In genomic region chr9:66939878-66940830, GRCh38 we compare ENCODE assay signal across 18 cellular contexts. TPM values are rescaled to one million over a fixed set of nuclear protein-coding genes. Genes with fewer than 3 reads are reported as not detected.
"Had no signal": no experiment of that assay in that cellular context is flagged by ENCODE, and none has a peak within 500 bp of the region (broad histone marks: within the 10 kb centered on the region; RNA-seq: fewer than 3 reads in every experiment).

No MANE protein-coding gene starts in this region.

RNA-seq across cellular contexts. Expression of gene ZNF658, which starts 39.6 kb away (rescaled TPM):
- total RNA-seq: ascending aorta had no signal

RNA-seq across cellular contexts. Expression of gene SPATA31A3, which starts 52.2 kb away (rescaled TPM):
- total RNA-seq: activated B cell treated with CpG ODN at 0.5 μM for 24 hours; activated CD4-positive, alpha-beta memory T cell treated with anti-CD3 and anti-CD28 coated beads for 36 hours; activated CD4-positive, alpha-beta T cell treated with anti-CD3 and anti-CD28 coated beads, Interleukin-2, amount 10 ng/mL, durations not matched to agents 24 days and 14 days; activated CD8-positive, alpha-beta memory T cell treated with anti-CD3 and anti-CD28 coated beads for 36 hours; activated CD8-positive, alpha-beta T cell treated with anti-CD3 and anti-CD28 coated beads for 36 hours; activated naive CD4-positive, alpha-beta T cell treated with anti-CD3 and anti-CD28 coated beads for 36 hours; activated naive CD4-positive, alpha-beta T cell treated with anti-CD3 and anti-CD28 coated beads, Interleukin-2, amount 50 U/mL, for 72 hours; activated naive CD8-positive, alpha-beta T cell treated with anti-CD3 and anti-CD28 coated beads for 36 hours; activated T-cell treated with anti-CD3 and anti-CD28 coated beads, Interleukin-2, amount 50 U/mL, for 4 hours; activated T-cell treated with anti-CD3 and anti-CD28 coated beads, Interleukin-2, amount 50 U/mL, for 72 hours; activated T-helper 1 cell treated with anti-CD3 and anti-CD28 coated beads, Interleukin-12 subunit alpha, Interleukin-12 subunit beta, Interleukin-2, Interleukin-4 antibody, amounts not matched to agents 30 ng/mL and 10 ng/mL and 1 ng/mL, durations not matched to agents 14 hours and 24 hours and 36 hours; activated T-helper 17 cell treated with anti-CD3 and anti-CD28 coated beads, Interleukin-2, amount 50 U/mL, for 72 hours; adrenal gland; ascending aorta; bronchial epithelial cell; cardiac muscle cell; T-cell; T-helper 1 cell treated with Interleukin-12 subunit alpha and Interleukin-12 subunit beta and Interleukin-4 antibody, amounts not matched to agents 30 ng/mL and 1 ng/mL, for 36 hours had no signal
- polyA plus RNA-seq: adrenal gland, cardiac muscle cell had no signal
